Comparison of ENCODE assay signal across 11 cellular contexts in the genomic region with DNA sequence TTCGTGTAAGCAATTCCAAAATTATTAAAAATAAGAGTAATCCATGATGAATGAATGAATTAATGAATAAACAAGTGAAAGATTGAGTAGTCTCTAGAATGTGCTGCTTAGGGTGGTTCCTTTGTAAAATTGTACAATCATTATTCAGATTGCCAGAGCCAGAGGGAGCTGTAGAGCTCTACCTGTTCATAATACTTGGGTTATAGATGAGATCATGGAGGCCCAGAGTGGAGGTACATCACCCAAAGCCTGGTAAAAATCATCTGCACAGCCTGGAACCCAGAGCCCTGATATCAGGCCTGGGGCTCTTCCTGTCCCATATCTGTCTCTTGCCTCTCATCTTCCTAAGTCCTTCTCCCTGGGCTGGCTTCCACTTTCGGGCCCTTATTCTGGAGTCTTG.
DNase-seq lines count a peak whose midpoint lies in the region; ATAC-seq and TF ChIP-seq lines count a peak whose summit lies in the region.
"Had no signal": no experiment of that assay in that cellular context is flagged by ENCODE, and none has a peak within 500 bp of the region (broad histone marks: within the 10 kb centered on the region; RNA-seq: fewer than 3 reads in every experiment).

No MANE protein-coding gene starts in this region.

- H4K91ac ChIP-seq in mesenchymal stem cell (ENCODE audit: low read length) = no peak overlapping the region

- H3K4me1 ChIP-seq in BE2C (no peaks in the 10 kb centered on the region), PC-9 (replicated peaks; ENCODE audit: insufficient read depth) (no peaks in the 10 kb centered on the region), mesenchymal stem cell (ENCODE audit: control insufficient read depth, insufficient read depth, low read depth, low read length) (no peaks in the 10 kb centered on the region)

- no peak overlapping the region for H2BK12ac ChIP-seq in mesenchymal stem cell (ENCODE audit: low read length in 2 of 2)

- H3K18ac ChIP-seq in mesenchymal stem cell (ENCODE audit: low read depth in 1 of 2, low read length in 2 of 2) = no peak overlapping the region

- no peak overlapping the region for H2AK5ac ChIP-seq in mesenchymal stem cell (ENCODE audit: low read length, severe bottlenecking)

- no peak overlapping the region for H3K23ac ChIP-seq in mesenchymal stem cell (ENCODE audit: low read length in 2 of 2)

- CTCF ChIA-PET in PC-9 (lab: Charles Lee) = no interaction called here

- H3K14ac ChIP-seq in mesenchymal stem cell (ENCODE audit: low read length in 2 of 2) = no peak overlapping the region

- H3K4me3 ChIP-seq in BE2C (ENCODE audit: low read depth, low read length) (no peak overlapping the region), PC-9 (no peak overlapping the region), fibroblast of the aortic adventitia (ENCODE audit: low read depth, low read length) (no peak overlapping the region), mesenchymal stem cell (ENCODE audit: insufficient read depth in 1 of 2, low read depth in 1 of 2, low read length in 2 of 2) (no peak overlapping the region)

- POLR2A ChIA-PET in PC-9 (lab: Charles Lee; ENCODE audit: unreplicated experiment) = interaction anchor here (0.6 kb wide), 1 partner anchor 9 kb away, joined by 3 read pairs; no protein-coding TSS in a partner anchor

- no peak overlapping the region for H2BK5ac ChIP-seq in mesenchymal stem cell (ENCODE audit: low read depth, low read length, poor library complexity, severe bottlenecking)

- TF ChIP-seq CTCF in BE2C (IDR thresholded peaks at IDR 0.05; ENCODE audit: low read depth, low read length) = peak; percentile 35
- peak; percentile 39; the same call in 2 of the 3 replicates for TF ChIP-seq CTCF in GM12872 (IDR thresholded peaks at IDR 0.05; ENCODE audit: insufficient read depth, low read depth, low read length)
- peak; percentile 50 for TF ChIP-seq CTCF in PC-9 (conservative IDR thresholded peaks at IDR 0.05)
- TF ChIP-seq CTCF in fibroblast of the aortic adventitia (IDR thresholded peaks at IDR 0.05; ENCODE audit: insufficient read depth, low read length) = peak; percentile 12

- no TSS peak for BruUV-seq in PC-9 (replicated peaks; lab: Mats Ljungman, UMichigan)

- no peak overlapping the region for H2BK15ac ChIP-seq in mesenchymal stem cell (ENCODE audit: low read depth, poor library complexity, severe bottlenecking)

- H3K27me3 ChIP-seq in BE2C (no peaks in the 10 kb centered on the region), PC-9 (ENCODE audit: insufficient read depth, low read depth) (no peaks in the 10 kb centered on the region), mesenchymal stem cell (ENCODE audit: control insufficient read depth in 1 of 2, insufficient read depth in 1 of 2, low read length in 2 of 2) (peaks cover 12 to 34% of the 10 kb centered on the region in 2 experiments)

- DNase-seq in BE2C = no peak
- DNase-seq in PC-9 = no peak
- no peak for DNase-seq in fibroblast of the aortic adventitia (ENCODE audit: low read depth)
- DNase-seq in mesenchymal stem cell = no peak
- DNase-seq: kidney glomerular epithelial cell, NCI-H345, T1000 had no signal

- H4K20me1 ChIP-seq in PC-9 (ENCODE audit: insufficient read depth) = no peaks in the 10 kb centered on the region

- H3K4me2 ChIP-seq in PC-9 = no peak overlapping the region
- no peak overlapping the region for H3K4me2 ChIP-seq in mesenchymal stem cell (ENCODE audit: low read length, poor library complexity, severe bottlenecking)

- H3K36me3 ChIP-seq in BE2C (no peaks in the 10 kb centered on the region), PC-9 (ENCODE audit: low read depth) (no peaks in the 10 kb centered on the region), mesenchymal stem cell (ENCODE audit: control insufficient read depth in 1 of 2, insufficient read depth in 2 of 2, low read depth in 1 of 2, low read length in 2 of 2) (no peaks in the 10 kb centered on the region)

- H3K27ac ChIP-seq in PC-9 (no peak overlapping the region), mesenchymal stem cell (ENCODE audit: low read length, poor library complexity, severe bottlenecking) (no peak overlapping the region)

- WGBS in mesenchymal stem cell = 100% methylated on average over 1 of the region's 2 CpGs

- no peaks in the 10 kb centered on the region for H3K9me3 ChIP-seq in BE2C
- H3K9me3 ChIP-seq in PC-9 (ENCODE audit: insufficient read depth, low read depth) = no peaks in the 10 kb centered on the region; the same call in 1 of the 2 replicates
- peaks cover 5% of the 10 kb centered on the region for H3K9me3 ChIP-seq in mesenchymal stem cell (ENCODE audit: control insufficient read depth, low read length)

- no peak overlapping the region for H3K4ac ChIP-seq in mesenchymal stem cell (ENCODE audit: low read depth in 1 of 2, low read length in 2 of 2)

- H3F3A ChIP-seq in PC-9 (ENCODE audit: insufficient read depth, low read depth) = no peaks in the 10 kb centered on the region

- H2AFZ ChIP-seq in PC-9 (no peak overlapping the region), mesenchymal stem cell (ENCODE audit: low read depth, low read length) (no peak overlapping the region)

- H3K9ac ChIP-seq in mesenchymal stem cell (ENCODE audit: low read length) = no peak overlapping the region

- intact Hi-C loops in PC-9 (cut with micrococcal nuclease; ENCODE audit: unreplicated experiment) = no loop called here

- no peaks in the 10 kb centered on the region for H3K79me1 ChIP-seq in mesenchymal stem cell (replicated peaks; ENCODE audit: low read length, poor library complexity, severe bottlenecking)

- ATAC-seq in GM21737 (IDR thresholded peaks at IDR 0.05; ENCODE audit: unreplicated experiment) (no peak), HG03097 (IDR thresholded peaks at IDR 0.05; ENCODE audit: low FRiP score, unreplicated experiment) (no peak), GM19023 (IDR thresholded peaks at IDR 0.05; ENCODE audit: unreplicated experiment) (no peak)

- H3K9me2 ChIP-seq in PC-9 (ENCODE audit: insufficient read depth) = no peaks in the 10 kb centered on the region

- H2BK120ac ChIP-seq in mesenchymal stem cell (ENCODE audit: low read depth, low read length) = no peak overlapping the region

- no peak overlapping the region for H4K8ac ChIP-seq in mesenchymal stem cell (ENCODE audit: low read length)

- H3K79me2 ChIP-seq in PC-9 (ENCODE audit: low read depth) = no peaks in the 10 kb centered on the region
